Comparison of ENCODE assay signal across 28 cellular contexts in the genomic region with DNA sequence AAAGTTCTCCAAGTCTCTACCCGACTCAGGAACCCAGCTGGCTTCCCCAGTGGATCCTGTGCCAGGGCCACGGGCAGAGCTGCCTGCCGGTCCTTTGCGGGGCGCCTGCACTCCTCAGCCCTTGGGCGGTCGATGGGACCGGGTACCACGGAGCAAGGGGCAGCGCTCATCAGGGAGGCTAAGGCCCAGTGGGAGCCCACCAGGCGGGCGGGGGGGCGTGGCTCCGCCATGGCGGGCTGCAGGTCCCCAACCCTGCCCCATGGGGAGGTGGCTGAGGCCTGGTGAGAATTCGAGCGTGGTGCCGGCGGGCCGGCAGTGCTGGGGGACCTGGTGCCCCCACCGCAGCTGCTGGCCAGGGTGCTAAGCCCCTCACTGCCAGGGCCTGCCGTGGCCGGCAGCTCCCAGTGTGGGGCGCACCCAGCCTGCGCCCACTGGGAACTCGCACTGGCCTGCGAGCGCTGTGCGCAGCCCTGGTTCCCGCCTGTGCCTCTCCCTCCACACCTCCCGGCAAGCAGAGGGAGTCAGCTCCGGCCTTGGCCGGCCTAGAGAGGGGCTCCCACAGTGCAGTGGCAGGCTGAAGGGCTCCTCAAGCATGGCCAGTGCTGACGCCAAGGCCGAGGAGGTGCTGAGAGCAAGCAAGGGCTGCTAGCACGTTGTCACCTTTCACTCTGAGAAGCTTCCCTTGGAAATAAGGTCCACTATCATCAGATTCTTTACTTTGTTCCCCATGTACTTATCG.
"Had no signal": no experiment of that assay in that cellular context is flagged by ENCODE, and none has a peak within 500 bp of the region (broad histone marks: within the 10 kb centered on the region; RNA-seq: fewer than 3 reads in every experiment).

No MANE protein-coding gene starts in this region.

- DNase-seq: activated CD4-positive, alpha-beta memory T cell treated with anti-CD3 and anti-CD28 coated beads for 36 hours; activated CD4-positive, alpha-beta T cell treated with anti-CD3 and anti-CD28 coated beads for 1 hour; activated CD4-positive, alpha-beta T cell treated with anti-CD3 and anti-CD28 coated beads for 4 hours; activated CD4-positive, alpha-beta T cell treated with anti-CD3 and anti-CD28 coated beads, Interleukin-2, amount 50 U/mL, for 1 hour; activated CD8-positive, alpha-beta memory T cell treated with anti-CD3 and anti-CD28 coated beads, Interleukin-2, amount 10 ng/mL, durations not matched to agents 7 days and 5 days; activated CD8-positive, alpha-beta memory T cell treated with anti-CD3 and anti-CD28 coated beads, Interleukin-2, amount 50 U/mL, for 4 hours; activated CD8-positive, alpha-beta T cell treated with anti-CD3 and anti-CD28 coated beads, Interleukin-2, amount 10 ng/mL, durations not matched to agents 7 days and 5 days; activated gamma-delta T cell; activated naive CD4-positive, alpha-beta T cell; activated naive CD4-positive, alpha-beta T cell treated with anti-CD3 and anti-CD28 coated beads, Interleukin-2, amount 10 ng/mL, durations not matched to agents 7 days and 5 days; activated naive CD8-positive, alpha-beta T cell treated with anti-CD3 and anti-CD28 coated beads, Interleukin-2, amount 10 ng/mL, durations not matched to agents 7 days and 5 days; activated T-cell treated with anti-CD3 and anti-CD28 coated beads, Interleukin-2, amount 50 U/mL, for 24 hours; activated T-cell treated with anti-CD3 and anti-CD28 coated beads, Interleukin-2, amount 50 U/mL, for 72 hours; central memory CD4-positive, alpha-beta T cell; cerebellar nuclear complex; colonic mucosa; effector CD8-positive, alpha-beta T cell; esophagus squamous epithelium; foreskin melanocyte; head of caudate nucleus; T-helper 2 cell had no signal

- H3K9me3 ChIP-seq: ascending aorta, breast epithelium, colonic mucosa, esophagus squamous epithelium had no signal

- H3K9me3 Mint-ChIP-seq: activated T-cell treated with anti-CD3 and anti-CD28 coated beads, Interleukin-2, amount 50 U/mL, for 24 hours had no signal

- H3K4me3 ChIP-seq: ascending aorta, breast epithelium, cardiac muscle cell, colonic mucosa, esophagus squamous epithelium, gastroesophageal sphincter had no signal

- H3K27ac ChIP-seq: ascending aorta, breast epithelium, cardiac muscle cell, colonic mucosa, epithelial cell of prostate, esophagus squamous epithelium, gastroesophageal sphincter had no signal

- H3K4me3 Mint-ChIP-seq: activated CD4-positive, alpha-beta memory T cell treated with anti-CD3 and anti-CD28 coated beads for 36 hours; activated CD8-positive, alpha-beta memory T cell treated with anti-CD3 and anti-CD28 coated beads, Interleukin-2, amount 10 ng/mL, durations not matched to agents 7 days and 5 days; activated CD8-positive, alpha-beta T cell treated with anti-CD3 and anti-CD28 coated beads, Interleukin-2, amount 10 ng/mL, durations not matched to agents 7 days and 5 days; activated naive CD4-positive, alpha-beta T cell treated with anti-CD3 and anti-CD28 coated beads, Interleukin-2, amount 10 ng/mL, durations not matched to agents 7 days and 5 days; activated naive CD8-positive, alpha-beta T cell treated with anti-CD3 and anti-CD28 coated beads, Interleukin-2, amount 10 ng/mL, durations not matched to agents 7 days and 5 days; activated T-cell treated with anti-CD3 and anti-CD28 coated beads, Interleukin-2, amount 50 U/mL, for 24 hours; activated T-cell treated with anti-CD3 and anti-CD28 coated beads, Interleukin-2, amount 50 U/mL, for 72 hours; brain had no signal

- H3K36me3 Mint-ChIP-seq: activated CD4-positive, alpha-beta memory T cell treated with anti-CD3 and anti-CD28 coated beads for 36 hours; brain had no signal

- H3K4me1 ChIP-seq: colonic mucosa had no signal

- H3K27me3 Mint-ChIP-seq: activated CD4-positive, alpha-beta memory T cell treated with anti-CD3 and anti-CD28 coated beads for 36 hours; activated CD8-positive, alpha-beta memory T cell treated with anti-CD3 and anti-CD28 coated beads, Interleukin-2, amount 10 ng/mL, durations not matched to agents 7 days and 5 days; activated naive CD8-positive, alpha-beta T cell treated with anti-CD3 and anti-CD28 coated beads, Interleukin-2, amount 10 ng/mL, durations not matched to agents 7 days and 5 days; activated T-cell treated with anti-CD3 and anti-CD28 coated beads, Interleukin-2, amount 50 U/mL, for 24 hours had no signal

- H3K27me3 ChIP-seq: ascending aorta, breast epithelium, cardiac muscle cell, colonic mucosa, gastroesophageal sphincter had no signal

- ATAC-seq: activated CD8-positive, alpha-beta memory T cell treated with anti-CD3 and anti-CD28 coated beads, Interleukin-2, amount 10 ng/mL, durations not matched to agents 7 days and 5 days; activated CD8-positive, alpha-beta T cell treated with anti-CD3 and anti-CD28 coated beads, Interleukin-2, amount 10 ng/mL, durations not matched to agents 7 days and 5 days; activated naive CD4-positive, alpha-beta T cell treated with anti-CD3 and anti-CD28 coated beads, Interleukin-2, amount 50 U/mL, for 72 hours; activated T-cell treated with anti-CD3 and anti-CD28 coated beads, Interleukin-2, amount 50 U/mL, for 72 hours; gastroesophageal sphincter had no signal

- H3K27ac Mint-ChIP-seq: activated CD4-positive, alpha-beta memory T cell treated with anti-CD3 and anti-CD28 coated beads for 36 hours; activated CD8-positive, alpha-beta memory T cell treated with anti-CD3 and anti-CD28 coated beads, Interleukin-2, amount 10 ng/mL, durations not matched to agents 7 days and 5 days; activated CD8-positive, alpha-beta T cell treated with anti-CD3 and anti-CD28 coated beads, Interleukin-2, amount 10 ng/mL, durations not matched to agents 7 days and 5 days; activated naive CD4-positive, alpha-beta T cell treated with anti-CD3 and anti-CD28 coated beads, Interleukin-2, amount 10 ng/mL, durations not matched to agents 7 days and 5 days; activated naive CD4-positive, alpha-beta T cell treated with anti-CD3 and anti-CD28 coated beads, Interleukin-2, amount 50 U/mL, for 72 hours; activated naive CD8-positive, alpha-beta T cell treated with anti-CD3 and anti-CD28 coated beads, Interleukin-2, amount 10 ng/mL, durations not matched to agents 7 days and 5 days; activated T-cell treated with anti-CD3 and anti-CD28 coated beads, Interleukin-2, amount 50 U/mL, for 24 hours; activated T-cell treated with anti-CD3 and anti-CD28 coated beads, Interleukin-2, amount 50 U/mL, for 72 hours; brain had no signal

- H3K36me3 ChIP-seq: ascending aorta, breast epithelium, cardiac muscle cell, colonic mucosa, esophagus squamous epithelium, gastroesophageal sphincter had no signal
